Comparison of ENCODE assay signal across 2 cellular contexts in genomic region chr13:34901577-34901976, GRCh38.
TF ChIP-seq lines count a peak whose summit lies in the region.

No MANE protein-coding gene starts in this region.

TF ChIP-seq in GM23338, 12 proteins besides CTCF, POLR2A, EP300 and RAD21 (continued from another document):
- TF ChIP-seq ZNF462 (CRISPR knock-in tag; IDR thresholded peaks at IDR 0.05) (no peak), EZH2phosphoT487 (IDR thresholded peaks at IDR 0.05; ENCODE audit: unreplicated experiment) (no peak), STAT1 (IDR thresholded peaks at IDR 0.05; ENCODE audit: unreplicated experiment) (no peak), EZH2 (IDR thresholded peaks at IDR 0.05; ENCODE audit: low read depth, unreplicated experiment) (no peak), POLR2AphosphoS5 (IDR thresholded peaks at IDR 0.05; ENCODE audit: low read depth) (no peak), CREB1 (CRISPR knock-in tag; IDR thresholded peaks at IDR 0.05; ENCODE audit: low read depth) (no peak), JUNB (IDR thresholded peaks at IDR 0.05; ENCODE audit: unreplicated experiment) (no peak), ETS1 (IDR thresholded peaks at IDR 0.05) (no peak), ZNF114 (CRISPR knock-in tag; IDR thresholded peaks at IDR 0.05) (no peak), ZNF331 (CRISPR knock-in tag; IDR thresholded peaks at IDR 0.05; ENCODE audit: low read depth) (no peak), NANOG (IDR thresholded peaks at IDR 0.05; ENCODE audit: borderline replicate concordance) (no peak)

TF ChIP-seq in WTC11, 78 proteins besides CTCF, POLR2A, EP300 and RAD21 (continued from another document):
- no peak for TF ChIP-seq E2F1 (CRISPR knock-in tag; IDR thresholded peaks at IDR 0.05)
- no peak for TF ChIP-seq JAZF1 (CRISPR knock-in tag; IDR thresholded peaks at IDR 0.05)
- TF ChIP-seq, protein P1, sequence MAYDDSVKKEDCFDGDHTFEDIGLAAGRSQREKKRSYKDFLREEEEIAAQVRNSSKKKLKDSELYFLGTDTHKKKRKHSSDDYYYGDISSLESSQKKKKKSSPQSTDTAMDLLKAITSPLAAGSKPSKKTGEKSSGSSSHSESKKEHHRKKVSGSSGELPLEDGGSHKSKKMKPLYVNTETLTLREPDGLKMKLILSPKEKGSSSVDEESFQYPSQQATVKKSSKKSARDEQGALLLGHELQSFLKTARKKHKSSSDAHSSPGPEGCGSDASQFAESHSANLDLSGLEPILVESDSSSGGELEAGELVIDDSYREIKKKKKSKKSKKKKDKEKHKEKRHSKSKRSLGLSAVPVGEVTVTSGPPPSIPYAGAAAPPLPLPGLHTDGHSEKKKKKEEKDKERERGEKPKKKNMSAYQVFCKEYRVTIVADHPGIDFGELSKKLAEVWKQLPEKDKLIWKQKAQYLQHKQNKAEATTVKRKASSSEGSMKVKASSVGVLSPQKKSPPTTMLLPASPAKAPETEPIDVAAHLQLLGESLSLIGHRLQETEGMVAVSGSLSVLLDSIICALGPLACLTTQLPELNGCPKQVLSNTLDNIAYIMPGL (CRISPR knock-in tag; IDR thresholded peaks at IDR 0.05): no peak
- no peak for TF ChIP-seq ZNF219 (CRISPR knock-in tag; IDR thresholded peaks at IDR 0.05; ENCODE audit: borderline replicate concordance)
- no peak for TF ChIP-seq ATF2 (CRISPR knock-in tag; IDR thresholded peaks at IDR 0.05; ENCODE audit: borderline replicate concordance, low read depth)
- TF ChIP-seq, protein P2, sequence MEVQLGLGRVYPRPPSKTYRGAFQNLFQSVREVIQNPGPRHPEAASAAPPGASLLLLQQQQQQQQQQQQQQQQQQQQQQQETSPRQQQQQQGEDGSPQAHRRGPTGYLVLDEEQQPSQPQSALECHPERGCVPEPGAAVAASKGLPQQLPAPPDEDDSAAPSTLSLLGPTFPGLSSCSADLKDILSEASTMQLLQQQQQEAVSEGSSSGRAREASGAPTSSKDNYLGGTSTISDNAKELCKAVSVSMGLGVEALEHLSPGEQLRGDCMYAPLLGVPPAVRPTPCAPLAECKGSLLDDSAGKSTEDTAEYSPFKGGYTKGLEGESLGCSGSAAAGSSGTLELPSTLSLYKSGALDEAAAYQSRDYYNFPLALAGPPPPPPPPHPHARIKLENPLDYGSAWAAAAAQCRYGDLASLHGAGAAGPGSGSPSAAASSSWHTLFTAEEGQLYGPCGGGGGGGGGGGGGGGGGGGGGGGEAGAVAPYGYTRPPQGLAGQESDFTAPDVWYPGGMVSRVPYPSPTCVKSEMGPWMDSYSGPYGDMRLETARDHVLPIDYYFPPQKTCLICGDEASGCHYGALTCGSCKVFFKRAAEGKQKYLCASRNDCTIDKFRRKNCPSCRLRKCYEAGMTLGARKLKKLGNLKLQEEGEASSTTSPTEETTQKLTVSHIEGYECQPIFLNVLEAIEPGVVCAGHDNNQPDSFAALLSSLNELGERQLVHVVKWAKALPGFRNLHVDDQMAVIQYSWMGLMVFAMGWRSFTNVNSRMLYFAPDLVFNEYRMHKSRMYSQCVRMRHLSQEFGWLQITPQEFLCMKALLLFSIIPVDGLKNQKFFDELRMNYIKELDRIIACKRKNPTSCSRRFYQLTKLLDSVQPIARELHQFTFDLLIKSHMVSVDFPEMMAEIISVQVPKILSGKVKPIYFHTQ (CRISPR knock-in tag; IDR thresholded peaks at IDR 0.05): no peak
- no peak for TF ChIP-seq USF1 (CRISPR knock-in tag; IDR thresholded peaks at IDR 0.05)
- TF ChIP-seq, protein P3, sequence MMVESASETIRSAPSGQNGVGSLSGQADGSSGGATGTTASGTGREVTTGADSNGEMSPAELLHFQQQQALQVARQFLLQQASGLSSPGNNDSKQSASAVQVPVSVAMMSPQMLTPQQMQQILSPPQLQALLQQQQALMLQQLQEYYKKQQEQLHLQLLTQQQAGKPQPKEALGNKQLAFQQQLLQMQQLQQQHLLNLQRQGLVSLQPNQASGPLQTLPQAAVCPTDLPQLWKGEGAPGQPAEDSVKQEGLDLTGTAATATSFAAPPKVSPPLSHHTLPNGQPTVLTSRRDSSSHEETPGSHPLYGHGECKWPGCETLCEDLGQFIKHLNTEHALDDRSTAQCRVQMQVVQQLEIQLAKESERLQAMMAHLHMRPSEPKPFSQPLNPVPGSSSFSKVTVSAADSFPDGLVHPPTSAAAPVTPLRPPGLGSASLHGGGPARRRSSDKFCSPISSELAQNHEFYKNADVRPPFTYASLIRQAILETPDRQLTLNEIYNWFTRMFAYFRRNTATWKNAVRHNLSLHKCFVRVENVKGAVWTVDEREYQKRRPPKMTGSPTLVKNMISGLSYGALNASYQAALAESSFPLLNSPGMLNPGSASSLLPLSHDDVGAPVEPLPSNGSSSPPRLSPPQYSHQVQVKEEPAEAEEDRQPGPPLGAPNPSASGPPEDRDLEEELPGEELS (CRISPR knock-in tag; IDR thresholded peaks at IDR 0.05): no peak
- TF ChIP-seq, protein P4, sequence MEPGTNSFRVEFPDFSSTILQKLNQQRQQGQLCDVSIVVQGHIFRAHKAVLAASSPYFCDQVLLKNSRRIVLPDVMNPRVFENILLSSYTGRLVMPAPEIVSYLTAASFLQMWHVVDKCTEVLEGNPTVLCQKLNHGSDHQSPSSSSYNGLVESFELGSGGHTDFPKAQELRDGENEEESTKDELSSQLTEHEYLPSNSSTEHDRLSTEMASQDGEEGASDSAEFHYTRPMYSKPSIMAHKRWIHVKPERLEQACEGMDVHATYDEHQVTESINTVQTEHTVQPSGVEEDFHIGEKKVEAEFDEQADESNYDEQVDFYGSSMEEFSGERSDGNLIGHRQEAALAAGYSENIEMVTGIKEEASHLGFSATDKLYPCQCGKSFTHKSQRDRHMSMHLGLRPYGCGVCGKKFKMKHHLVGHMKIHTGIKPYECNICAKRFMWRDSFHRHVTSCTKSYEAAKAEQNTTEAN (CRISPR knock-in tag; IDR thresholded peaks at IDR 0.05): no peak
- TF ChIP-seq ZNF121 (CRISPR knock-in tag; IDR thresholded peaks at IDR 0.05): no peak
- no peak for TF ChIP-seq OVOL2 (CRISPR knock-in tag; IDR thresholded peaks at IDR 0.05; ENCODE audit: borderline replicate concordance)
- no peak for TF ChIP-seq MXD4 (CRISPR knock-in tag; IDR thresholded peaks at IDR 0.05; ENCODE audit: borderline replicate concordance)
- TF ChIP-seq NR1H2 (CRISPR knock-in tag; IDR thresholded peaks at IDR 0.05): no peak
- no peak for TF ChIP-seq ETV6 (CRISPR knock-in tag; IDR thresholded peaks at IDR 0.05)
- TF ChIP-seq, protein P5, sequence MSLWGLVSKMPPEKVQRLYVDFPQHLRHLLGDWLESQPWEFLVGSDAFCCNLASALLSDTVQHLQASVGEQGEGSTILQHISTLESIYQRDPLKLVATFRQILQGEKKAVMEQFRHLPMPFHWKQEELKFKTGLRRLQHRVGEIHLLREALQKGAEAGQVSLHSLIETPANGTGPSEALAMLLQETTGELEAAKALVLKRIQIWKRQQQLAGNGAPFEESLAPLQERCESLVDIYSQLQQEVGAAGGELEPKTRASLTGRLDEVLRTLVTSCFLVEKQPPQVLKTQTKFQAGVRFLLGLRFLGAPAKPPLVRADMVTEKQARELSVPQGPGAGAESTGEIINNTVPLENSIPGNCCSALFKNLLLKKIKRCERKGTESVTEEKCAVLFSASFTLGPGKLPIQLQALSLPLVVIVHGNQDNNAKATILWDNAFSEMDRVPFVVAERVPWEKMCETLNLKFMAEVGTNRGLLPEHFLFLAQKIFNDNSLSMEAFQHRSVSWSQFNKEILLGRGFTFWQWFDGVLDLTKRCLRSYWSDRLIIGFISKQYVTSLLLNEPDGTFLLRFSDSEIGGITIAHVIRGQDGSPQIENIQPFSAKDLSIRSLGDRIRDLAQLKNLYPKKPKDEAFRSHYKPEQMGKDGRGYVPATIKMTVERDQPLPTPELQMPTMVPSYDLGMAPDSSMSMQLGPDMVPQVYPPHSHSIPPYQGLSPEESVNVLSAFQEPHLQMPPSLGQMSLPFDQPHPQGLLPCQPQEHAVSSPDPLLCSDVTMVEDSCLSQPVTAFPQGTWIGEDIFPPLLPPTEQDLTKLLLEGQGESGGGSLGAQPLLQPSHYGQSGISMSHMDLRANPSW (CRISPR knock-in tag; conservative IDR thresholded peaks at IDR 0.05; ENCODE audit: low read depth): no peak
